In the genomic region with DNA sequence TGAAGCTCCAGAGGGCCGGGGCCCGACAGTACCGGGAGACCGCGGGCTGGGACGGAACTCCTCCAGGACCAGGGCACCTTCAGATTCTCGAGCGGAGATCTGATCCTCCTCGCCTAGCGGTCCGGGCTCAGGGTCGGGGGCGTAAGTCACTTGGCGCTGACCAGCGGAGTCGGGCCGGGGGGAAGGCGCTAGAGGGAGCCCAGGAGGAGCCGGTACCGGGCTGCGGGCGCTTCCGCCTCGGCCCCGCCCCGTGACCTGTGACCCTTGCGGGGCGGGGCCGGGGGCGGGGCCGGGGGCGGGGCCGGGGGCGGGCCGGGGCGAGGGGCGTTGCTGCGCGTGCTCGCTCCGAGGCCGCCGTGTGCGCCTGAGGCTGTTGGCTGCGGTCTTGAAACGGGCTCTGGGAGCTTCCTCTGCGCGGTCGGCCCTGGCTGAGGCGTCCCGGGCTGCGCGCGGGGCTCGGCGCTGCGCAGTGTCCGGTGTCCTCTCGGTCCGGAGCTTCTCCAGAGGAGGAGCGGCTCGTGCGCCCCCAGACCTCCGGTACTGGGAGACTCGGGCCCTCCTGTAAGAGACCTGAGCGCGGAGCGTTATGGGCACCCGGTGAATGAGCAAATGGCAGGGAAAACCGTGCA, we compare ENCODE assay signal across 8 cellular contexts. TPM values are rescaled to one million over a fixed set of nuclear protein-coding genes. Genes with fewer than 3 reads are reported as not detected.
DNase-seq lines count a peak whose midpoint lies in the region; ATAC-seq and TF ChIP-seq lines count a peak whose summit lies in the region.

A gene (minus strand): TSS at position 239 of the 629 bp plus-strand sequence. CDS start 373 bp downstream, outside the sequence.

- in situ Hi-C loops in GM23248 (cut with MboI), result no loop called here

- H3K9me2 ChIP-seq in GM23248 (ENCODE audit: insufficient read depth), result no peaks in the 10 kb centered on the region
- H3K9me2 ChIP-seq in Loucy (replicated peaks; ENCODE audit: low read depth, low read length), result no peaks in the 10 kb centered on the region

- H4K20me1 ChIP-seq in GM23248 (ENCODE audit: insufficient read depth), result no peaks in the 10 kb centered on the region
- no peaks in the 10 kb centered on the region for H4K20me1 ChIP-seq in Loucy (ENCODE audit: insufficient read depth, low read length, poor library complexity, severe bottlenecking)

- TF ChIP-seq CTCF in Loucy (conservative IDR thresholded peaks at IDR 0.05; ENCODE audit: low read length) (peak; percentile 30; the same call in 1 of the 2 replicates), psoas muscle (IDR thresholded peaks at IDR 0.05) (peak; percentile 34)

- H3F3A ChIP-seq in GM23248 (ENCODE audit: insufficient read depth) (no peaks in the 10 kb centered on the region), Loucy (ENCODE audit: low read depth) (no peaks in the 10 kb centered on the region)

- no peaks in the 10 kb centered on the region for H3K79me2 ChIP-seq in GM23248 (ENCODE audit: insufficient read depth)
- 0 out of 2 replicates have a peak, but pooled peaks cover 7% of the 10 kb centered on the region for H3K79me2 ChIP-seq in Loucy (ENCODE audit: insufficient read depth, low read length)

- H3K27ac ChIP-seq in GM23248 (no peak within 1 kb of the TSS), psoas muscle (peak within 1 kb of the TSS; percentile 80), urinary bladder (ENCODE audit: low read depth) (no peak within 1 kb of the TSS)

- H3K27me3 ChIP-seq in GM23248 (replicated peaks; ENCODE audit: insufficient read depth), result no peaks in the 10 kb centered on the region
- no peaks in the 10 kb centered on the region for H3K27me3 ChIP-seq in Loucy (ENCODE audit: insufficient read depth, low read length, poor library complexity, severe bottlenecking)
- H3K27me3 ChIP-seq in psoas muscle (ENCODE audit: insufficient read depth in 3 of 3, low read length in 2 of 3), result no peaks in the 10 kb centered on the region

- H3K4me2 ChIP-seq in GM23248 (ENCODE audit: unreplicated experiment), result peak within 1 kb of the TSS; percentile 97
- peak within 1 kb of the TSS; percentile 99 for H3K4me2 ChIP-seq in Loucy (ENCODE audit: low read depth, low read length, poor library complexity, severe bottlenecking)

- H2AFZ ChIP-seq in GM23248, result peak within 1 kb of the TSS; percentile 95
- H2AFZ ChIP-seq in Loucy (ENCODE audit: low read length), result peak within 1 kb of the TSS; percentile 91

- H3K4me1 ChIP-seq in GM23248 (ENCODE audit: insufficient read depth) (no peaks in the 10 kb centered on the region), Loucy (ENCODE audit: insufficient read depth, low read length, poor library complexity, severe bottlenecking) (peaks cover 27% of the 10 kb centered on the region), psoas muscle (peaks cover 6% of the 10 kb centered on the region), urinary bladder (ENCODE audit: insufficient read depth) (no peaks in the 10 kb centered on the region)

- H3K36me3 ChIP-seq in GM23248 (ENCODE audit: low read depth), result no peaks in the 10 kb centered on the region
- H3K36me3 ChIP-seq in Loucy (ENCODE audit: insufficient read depth, low read length), result no peaks in the 10 kb centered on the region
- H3K36me3 ChIP-seq in psoas muscle (ENCODE audit: insufficient read depth in 1 of 2, low read depth in 1 of 2), result peaks cover 0 to 17% of the 10 kb centered on the region in 2 donors
- peaks cover 2% of the 10 kb centered on the region for H3K36me3 ChIP-seq in urinary bladder (ENCODE audit: insufficient read depth)

- ATAC-seq in left ventricle myocardium superior, result peak; percentile 93
- ATAC-seq in psoas muscle, result peak; percentile 91 to 95 (median 94)

- intact Hi-C loops in left ventricle myocardium superior (cut with micrococcal nuclease) (no loop called here), psoas muscle (cut with DNase I) (loop anchor here in 1 of 2 donors (5.0 kb wide), 1 partner anchor 74 kb away; no protein-coding TSS in a partner anchor)

- WGBS in GM23248 (ENCODE audit: low coverage in 1 of 2, low lambda C conversion rate in 2 of 2, missing lambda C conversion rate in 2 of 2), 2 experiments, result 1 to 3% methylated on average over 30 to 44 of the region's 70 CpGs
- 0 to 2% (median 0%) methylated on average over 37 to 69 of the region's 70 CpGs for WGBS in psoas muscle, 3 donors
- under 1% methylated on average over 70 of the region's 70 CpGs for WGBS in urinary bladder

- H3K4me3 ChIP-seq in GM23248, result peak within 1 kb of the TSS; percentile 75
- peak within 1 kb of the TSS; percentile 98 for H3K4me3 ChIP-seq in Loucy (ENCODE audit: low read length, poor library complexity, severe bottlenecking)
- peak within 1 kb of the TSS; percentile 91 for H3K4me3 ChIP-seq in psoas muscle
- H3K4me3 ChIP-seq in urinary bladder (ENCODE audit: low read depth, low read length), result peak within 1 kb of the TSS; percentile 66

- H3K9ac ChIP-seq in GM23248, result peak within 1 kb of the TSS; percentile 75
- H3K9ac ChIP-seq in Loucy (ENCODE audit: low read depth, low read length, poor library complexity, severe bottlenecking), result peak within 1 kb of the TSS; percentile 97

- DNase-seq in ELF-1 (ENCODE audit: low read depth, low spot score) (peak; percentile 86), GM23248 (peak; percentile 94), T-helper 1 cell (peak; percentile 63 to 84 (median 74)), amniotic epithelial cell (ENCODE audit: low read depth) (peak; percentile 71), left ventricle myocardium superior (peak; percentile 92), psoas muscle (peak; percentile 89 to 93)

- no peaks in the 10 kb centered on the region for H3K9me3 ChIP-seq in GM23248 (ENCODE audit: low read depth)
- no peaks in the 10 kb centered on the region for H3K9me3 ChIP-seq in Loucy (ENCODE audit: insufficient read depth, low read depth, low read length)
- no peaks in the 10 kb centered on the region for H3K9me3 ChIP-seq in psoas muscle

RNA-seq across cellular contexts. Expression of the gene that starts here (rescaled TPM):
- total RNA-seq in GM23248 (2014; rRNA removed; shearing (Covaris generic)), result 59.6 and 59.7 TPM in 2 replicates
- 31.7 and 32.9 TPM in 2 replicates for polyA plus RNA-seq in GM23248 (2016; fragmentation: Nextera tagmentation; extraction: Ambion mirVana)
- 22.2 TPM for total RNA-seq in left ventricle myocardium superior
- 10 to 100 TPM in 2 of 4 donors, 1 to 10 TPM in 2; 8.8 to 13.6 (median 10.4) TPM for total RNA-seq in psoas muscle
- polyA plus RNA-seq in psoas muscle, result 10 to 100 TPM in 1 of 3 donors, 1 to 10 TPM in 2; 8.3 to 11.7 (median 9.8) TPM
- total RNA-seq in urinary bladder, result 8.7 TPM
- 36.3 TPM for polyA plus RNA-seq in urinary bladder
